In the genomic region with DNA sequence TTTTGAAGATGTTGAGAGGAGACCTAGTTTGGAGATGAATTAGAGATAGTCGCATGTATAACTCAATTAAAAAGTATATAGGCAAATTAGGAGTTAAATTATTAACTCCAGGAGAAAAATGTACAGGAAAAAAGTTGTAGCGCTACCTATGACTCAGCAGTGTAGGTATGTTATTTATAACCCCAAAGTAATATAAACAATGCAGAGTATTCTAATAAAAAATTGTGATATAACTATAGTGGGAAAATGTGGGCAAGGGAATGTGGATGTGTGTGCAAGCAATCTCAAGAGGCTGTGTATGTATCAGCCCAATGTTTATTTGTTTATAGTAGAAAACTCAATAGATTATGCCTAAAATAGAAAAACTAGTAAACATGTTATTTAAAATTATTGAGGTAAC, we compare ENCODE assay signal across 21 cellular contexts.
"Had no signal": no experiment of that assay in that cellular context is flagged by ENCODE, and none has a peak within 500 bp of the region (broad histone marks: within the 10 kb centered on the region; RNA-seq: fewer than 3 reads in every experiment).

No MANE protein-coding gene starts in this region.

- H3K27ac ChIP-seq: WERI-Rb-1 had no signal

- H3K4me3 ChIP-seq: MG63 had no signal

- DNase-seq: activated CD4-positive, alpha-beta memory T cell treated with anti-CD3 and anti-CD28 coated beads, Interleukin-2, amount 10 ng/mL, durations not matched to agents 7 days and 5 days; activated CD4-positive, alpha-beta T cell treated with anti-CD3 and anti-CD28 coated beads for 36 hours; activated CD4-positive, alpha-beta T cell treated with anti-CD3 and anti-CD28 coated beads, Interleukin-2, amount 50 U/mL, for 1 hour; activated gamma-delta T cell; activated naive CD4-positive, alpha-beta T cell treated with anti-CD3 and anti-CD28 coated beads for 36 hours; activated T-cell treated with anti-CD3 and anti-CD28 coated beads for 4 hours; activated T-cell treated with anti-CD3 and anti-CD28 coated beads, Interleukin-2, amount 50 U/mL, for 48 hours; caudate nucleus; KG1; MG63; NCI-H1105; NCI-H1436; NCI-H1694 treated with DMSO at 0.1 percent for 48 hours; NCI-H2029 treated with DMSO at 0.1 percent for 48 hours; NCI-H446; NCI-H524; SIG-M5; T-helper 1 cell; WERI-Rb-1 had no signal

- H3K27me3 ChIP-seq: MG63 had no signal

- H3K27ac Mint-ChIP-seq: activated CD4-positive, alpha-beta memory T cell treated with anti-CD3 and anti-CD28 coated beads, Interleukin-2, amount 10 ng/mL, durations not matched to agents 7 days and 5 days; activated CD4-positive, alpha-beta T cell treated with anti-CD3 and anti-CD28 coated beads for 36 hours; activated naive CD4-positive, alpha-beta T cell treated with anti-CD3 and anti-CD28 coated beads for 36 hours; activated naive CD8-positive, alpha-beta T cell; activated T-helper 17 cell treated with anti-CD3 and anti-CD28 coated beads, Interleukin-2, amount 50 U/mL, for 72 hours had no signal

- H3K36me3 Mint-ChIP-seq: activated naive CD8-positive, alpha-beta T cell had no signal

- H3K4me1 Mint-ChIP-seq: activated CD4-positive, alpha-beta memory T cell treated with anti-CD3 and anti-CD28 coated beads, Interleukin-2, amount 10 ng/mL, durations not matched to agents 7 days and 5 days; activated CD4-positive, alpha-beta T cell treated with anti-CD3 and anti-CD28 coated beads for 36 hours; activated T-helper 17 cell treated with anti-CD3 and anti-CD28 coated beads, Interleukin-2, amount 50 U/mL, for 72 hours had no signal

- H3K27me3 Mint-ChIP-seq: activated CD4-positive, alpha-beta memory T cell treated with anti-CD3 and anti-CD28 coated beads, Interleukin-2, amount 10 ng/mL, durations not matched to agents 7 days and 5 days; activated CD4-positive, alpha-beta T cell treated with anti-CD3 and anti-CD28 coated beads for 36 hours; activated naive CD8-positive, alpha-beta T cell; activated T-helper 17 cell treated with anti-CD3 and anti-CD28 coated beads, Interleukin-2, amount 50 U/mL, for 72 hours had no signal

- H3K36me3 ChIP-seq: MG63, WERI-Rb-1 had no signal

- ATAC-seq: activated CD4-positive, alpha-beta T cell treated with anti-CD3 and anti-CD28 coated beads for 36 hours; activated T-helper 17 cell treated with anti-CD3 and anti-CD28 coated beads, Interleukin-2, amount 50 U/mL, for 72 hours had no signal

- H3K4me3 Mint-ChIP-seq: activated CD4-positive, alpha-beta memory T cell treated with anti-CD3 and anti-CD28 coated beads, Interleukin-2, amount 10 ng/mL, durations not matched to agents 7 days and 5 days; activated CD4-positive, alpha-beta T cell treated with anti-CD3 and anti-CD28 coated beads for 36 hours; activated naive CD4-positive, alpha-beta T cell treated with anti-CD3 and anti-CD28 coated beads for 36 hours; activated naive CD8-positive, alpha-beta T cell; activated T-helper 17 cell treated with anti-CD3 and anti-CD28 coated beads, Interleukin-2, amount 50 U/mL, for 72 hours had no signal
